In genomic region chr5:139655727-139656271, GRCh38 we compare ENCODE assay signal across 8 cellular contexts. TPM values are rescaled to one million over a fixed set of nuclear protein-coding genes. Genes with fewer than 3 reads are reported as not detected.
DNase-seq lines count a peak whose midpoint lies in the region; ATAC-seq, FAIRE-seq and TF ChIP-seq lines count a peak whose summit lies in the region.

No MANE protein-coding gene starts in this region.

- H3K79me2 ChIP-seq in H1 (ENCODE audit: control insufficient read depth in 1 of 2, insufficient read depth in 2 of 2, low read length in 2 of 2) (peaks cover 44 to 96% of the 10 kb centered on the region in 2 experiments), MM.1S (ENCODE audit: low read length) (peaks cover 99% of the 10 kb centered on the region)

- no peak for TF ChIP-seq POLR2A in H1 (IDR thresholded peaks at IDR 0.05; ENCODE audit: control extremely low read depth in 1 of 2, low read depth in 2 of 2, low read length in 2 of 2)
- TF ChIP-seq POLR2A in H54 (IDR thresholded peaks at IDR 0.05; ENCODE audit: low read depth, low read length), result no peak

- H2BK12ac ChIP-seq in H1 (ENCODE audit: low read depth, low read length), result no peak overlapping the region

- TF ChIP-seq RAD21 in H1 (IDR thresholded peaks at IDR 0.05 in 1 of 2, conservative IDR thresholded peaks at IDR 0.05 in 1 of 2; ENCODE audit: low read depth in 2 of 2, low read length in 2 of 2), result no peak

- H4K91ac ChIP-seq in H1 (replicated peaks; ENCODE audit: insufficient read length, low read length), result peak overlapping the region; percentile 27

- no peaks in the 10 kb centered on the region for H3K9me2 ChIP-seq in MM.1S (replicated peaks; ENCODE audit: insufficient read depth, low read length)

- H2BK120ac ChIP-seq in H1 (replicated peaks; ENCODE audit: low read depth, low read length), result no peak overlapping the region

- H2AK5ac ChIP-seq in H1 (ENCODE audit: low read depth, low read length), result no peak overlapping the region

- H3K9me3 ChIP-seq in H1 (ENCODE audit: insufficient read depth in 2 of 2, low read depth in 1 of 2, low read length in 1 of 2) (no peaks in the 10 kb centered on the region), tibial artery (no peaks in the 10 kb centered on the region), MM.1S (replicated peaks; ENCODE audit: insufficient read depth, low read length) (no peaks in the 10 kb centered on the region)

- POLR2A ChIA-PET in H1 (lab: Charles Lee; ENCODE audit: partially characterized antibody), result interaction anchor here (0.7 to 14.7 kb wide), 3 partner anchors 11 to 22 kb away, joined by 3 to 212 read pairs (median 3); no protein-coding TSS in a partner anchor

- no peak for ATAC-seq in HG02840 (IDR thresholded peaks at IDR 0.05; ENCODE audit: low FRiP score, unreplicated experiment)

- H3F3A ChIP-seq in MM.1S (ENCODE audit: insufficient read depth, low read length), result peaks cover 9% of the 10 kb centered on the region; the same call in 1 of the 2 replicates

- no peak overlapping the region for H2AFZ ChIP-seq in H1 (ENCODE audit: low read length)
- H2AFZ ChIP-seq in MM.1S (ENCODE audit: low read length), result no peak overlapping the region

- TF ChIP-seq EP300 in H1 (IDR thresholded peaks at IDR 0.05; ENCODE audit: borderline replicate concordance in 1 of 2, low read depth in 2 of 2, low read length in 2 of 2), result no peak

- no peak overlapping the region for H2BK5ac ChIP-seq in H1 (ENCODE audit: low read depth, low read length)

- H3K23ac ChIP-seq in H1 (ENCODE audit: insufficient read length), result no peak overlapping the region

- H3K4ac ChIP-seq in H1 (replicated peaks; ENCODE audit: insufficient read length, low read depth, low read length), result peak overlapping the region; percentile 34

- H2BK20ac ChIP-seq in H1 (ENCODE audit: low read length), result no peak overlapping the region

- H3K4me3 ChIP-seq in LNCaP clone FGC (ENCODE audit: low read depth, low read length) (peak overlapping the region; percentile 17), H1 (ENCODE audit: extremely low read depth in 1 of 4, insufficient read depth in 2 of 4, low read depth in 3 of 4, low read length in 4 of 4) (no peak overlapping the region), tibial artery (peak overlapping the region; percentile 12 to 24), MM.1S (ENCODE audit: low read length) (no peak overlapping the region)

- H3K56ac ChIP-seq in H1 (replicated peaks; ENCODE audit: insufficient read length, low read depth, low read length), result no peak overlapping the region

- TF ChIP-seq CTCF in LNCaP clone FGC (IDR thresholded peaks at IDR 0.05; ENCODE audit: control insufficient read depth, extremely low read depth, insufficient read depth) (no peak), H1 (IDR thresholded peaks at IDR 0.05; ENCODE audit: control extremely low read depth in 1 of 3, insufficient read depth in 1 of 3, low read depth in 1 of 3, low read length in 3 of 3) (no peak), tibial artery (IDR thresholded peaks at IDR 0.05) (no peak), MM.1S (IDR thresholded peaks at IDR 0.05; ENCODE audit: low read length) (no peak)

- DNase-seq in LNCaP clone FGC (ENCODE audit: low read depth) (peak; percentile 21), H1 (ENCODE audit: low read depth in 1 of 2, low spot score in 2 of 2) (no peak), midbrain (lab: John Stamatoyannopoulos, UW) (peak; percentile 45), tibial artery (peak; percentile 63 to 96), MM.1S (no peak), H54 (ENCODE audit: insufficient read length, low spot score) (no peak)
- no peak for DNase-seq in activated CD8-positive, alpha-beta memory T cell treated with anti-CD3 and anti-CD28 coated beads for 24 hours

- no peak overlapping the region for H3K14ac ChIP-seq in H1 (ENCODE audit: insufficient read length)

- peaks cover 65 to 67% of the 10 kb centered on the region in 2 experiments for H4K20me1 ChIP-seq in H1 (replicated peaks in 1 of 2; ENCODE audit: control insufficient read depth in 1 of 2, insufficient read depth in 2 of 2, low read length in 2 of 2)
- H4K20me1 ChIP-seq in MM.1S (ENCODE audit: insufficient read depth, low read length), result peaks cover 43% of the 10 kb centered on the region; the same call in 1 of the 2 replicates

- no peak overlapping the region; the same call in 1 of the 2 replicates for H4K8ac ChIP-seq in H1 (ENCODE audit: extremely low read depth, insufficient read depth, low read length)

- no peaks in the 10 kb centered on the region for H3K27me3 ChIP-seq in H1 (replicated peaks in 1 of 4; ENCODE audit: control insufficient read depth in 3 of 4, extremely low read depth in 1 of 4, insufficient read depth in 3 of 4, low read length in 3 of 4)
- no peaks in the 10 kb centered on the region for H3K27me3 ChIP-seq in tibial artery
- H3K27me3 ChIP-seq in MM.1S (replicated peaks; ENCODE audit: insufficient read depth, low read length), result no peaks in the 10 kb centered on the region

- 67% methylated on average over 18 of the region's 18 CpGs; no CpG with 5 or more reads in 1 of the 2 experiments for WGBS in H1 (ENCODE audit: extremely low coverage in 1 of 2, insufficient coverage in 1 of 2, insufficient read length in 1 of 2, insufficient replicate concordance in 2 of 2, low coverage in 1 of 2, low lambda C conversion rate in 2 of 2, missing lambda C conversion rate in 1 of 2), 2 experiments

- H3K79me1 ChIP-seq in H1 (ENCODE audit: low read depth, low read length), result peaks cover 49% of the 10 kb centered on the region

- no peak overlapping the region for H3K27ac ChIP-seq in H1 (ENCODE audit: low read depth, low read length)
- H3K27ac ChIP-seq in tibial artery, result peak overlapping the region; percentile 88 to 94
- no peak overlapping the region for H3K27ac ChIP-seq in MM.1S (ENCODE audit: low read length)

- no peaks in the 10 kb centered on the region for H3K36me3 ChIP-seq in H1 (ENCODE audit: control insufficient read depth in 2 of 4, insufficient read depth in 4 of 4, low read length in 3 of 4)
- no peaks in the 10 kb centered on the region for H3K36me3 ChIP-seq in tibial artery
- no peaks in the 10 kb centered on the region for H3K36me3 ChIP-seq in MM.1S (replicated peaks; ENCODE audit: insufficient read depth, low read length)

- CTCF ChIA-PET in H1 (lab: Charles Lee; ENCODE audit: partially characterized antibody), result interaction anchor here (0.5 to 14.5 kb wide), 11 partner anchors 10 to 1295 kb away, joined by 3 to 224 read pairs (median 8); no protein-coding TSS in a partner anchor

- H3K4me1 ChIP-seq in H1 (replicated peaks in 1 of 4; ENCODE audit: control insufficient read depth in 3 of 4, insufficient read depth in 4 of 4, low read length in 3 of 4) (peaks cover 28 to 80% (median 75%) of the 10 kb centered on the region in 4 experiments), tibial artery (peaks cover 11 to 100% (median 97%) of the 10 kb centered on the region in 4 donors), MM.1S (ENCODE audit: low read length) (peaks cover 33% of the 10 kb centered on the region)

- H3K18ac ChIP-seq in H1 (ENCODE audit: extremely low read depth, low read length), result 0 out of 2 replicates have a peak overlapping the region, but pooled peaks have one; percentile 43

- peaks cover 5% of the 10 kb centered on the region for H3K23me2 ChIP-seq in H1 (ENCODE audit: low read depth, low read length)

- no peak overlapping the region for H4K5ac ChIP-seq in H1 (ENCODE audit: insufficient read length, low read depth, low read length)

- no peak overlapping the region for H2BK15ac ChIP-seq in H1 (ENCODE audit: low read length)

- H3K9ac ChIP-seq in H1 (replicated peaks in 1 of 4; ENCODE audit: extremely low read depth in 1 of 4, low read depth in 3 of 4, low read length in 3 of 4), result no peak overlapping the region
- H3K9ac ChIP-seq in MM.1S (ENCODE audit: low read length), result no peak overlapping the region

- peak overlapping the region in 1 of 2 experiments; percentile 7; a peak in 2 of 4 replicates for H3K4me2 ChIP-seq in H1 (ENCODE audit: insufficient read depth in 1 of 2, low read depth in 2 of 2, low read length in 2 of 2)
- H3K4me2 ChIP-seq in MM.1S (ENCODE audit: low read depth, low read length), result no peak overlapping the region

- intact Hi-C loops in tibial artery (cut with DNase I; ENCODE audit: low total_unique reads), result loop anchor here (5.0 kb wide), 1 partner anchor 42 kb away; no protein-coding TSS in a partner anchor

- FAIRE-seq in H1 (lab: Jason Lieb, UNC) (no peak), H54 (lab: Jason Lieb, UNC) (no peak)

TF ChIP-seq in H1, 55 proteins besides CTCF, POLR2A, EP300 and RAD21:
- TF ChIP-seq TAF7 (optimal IDR thresholded peaks at IDR 0.05; ENCODE audit: borderline replicate concordance, low read depth, low read length) (no peak), TEAD4 (IDR thresholded peaks at IDR 0.05; ENCODE audit: low read depth, low read length) (peak; percentile 75), YY1 (IDR thresholded peaks at IDR 0.05; ENCODE audit: low read depth, low read length) (no peak)

RNA-seq across cellular contexts. Expression of gene CXXC5, which starts 7.7 kb away (rescaled TPM):
- 74.0 and 78.3 TPM in 2 replicates for total RNA-seq in H1 (2021; fragmentation: NEBNext Ultra II Directional; extraction: Animal tissue kit (Norgen Biotek cat#: 25700))
- 61.4 and 83.5 TPM in 2 replicates for polyA plus RNA-seq in H1 (2011; rRNA removed)
- polyA plus RNA-seq in H1 (2011; cell fraction: cytosol; rRNA removed), result 68.8 TPM
- polyA plus RNA-seq in H1 (2011; cell fraction: nucleus; rRNA removed), result 52.7 TPM
- 35.6 to 47.4 TPM (median 43.3 TPM) in 4 replicates for polyA plus RNA-seq in H1 (2012, experiment 1 of 2)
- polyA plus RNA-seq in H1 (2012, experiment 2 of 2), result 56.6 TPM
- polyA plus RNA-seq in H1 (2013, experiment 1 of 2), result 62.3 TPM
- polyA plus RNA-seq in H1 (2013, experiment 2 of 2), result 67.3 TPM
- polyA minus RNA-seq in H1 (2011; rRNA and poly(A)+ RNA removed), result 25.6 and 39.8 TPM in 2 replicates
- 50.7 TPM for polyA minus RNA-seq in H1 (2011; cell fraction: cytosol; rRNA and poly(A)+ RNA removed)
- polyA minus RNA-seq in H1 (2011; cell fraction: nucleus; rRNA and poly(A)+ RNA removed), result 39.2 TPM

Comparison
In these comparisons a context has a peak if more than half of its experiments do, and no peak if none do; other contexts are left out.
1. DNase-seq: peak in LNCaP clone FGC (single experiment), midbrain (single experiment) and tibial artery (2 of 2); none in H1 (0 of 2), activated CD8-positive, alpha-beta memory T cell treated with anti-CD3 and anti-CD28 coated beads for 24 hours (single experiment), MM.1S (single experiment) and H54 (single experiment).
2. H3K4me3 ChIP-seq: peak in LNCaP clone FGC (single experiment) and tibial artery (2 of 2); none in H1 (0 of 4) and MM.1S (single experiment).
3. H3K27ac ChIP-seq: peak in tibial artery (2 of 2); none in H1 (single experiment) and MM.1S (single experiment).